ENCODE assay signal across 13 cellular contexts in genomic region chr5:132417461-132417860, GRCh38. TPM values are rescaled to one million over a fixed set of nuclear protein-coding genes. Genes with fewer than 3 reads are reported as not detected.
DNase-seq lines count a peak whose midpoint lies in the region; ATAC-seq and TF ChIP-seq lines count a peak whose summit lies in the region.
"Had no signal": no experiment of that assay in that cellular context is flagged by ENCODE, and none has a peak within 500 bp of the region (broad histone marks: within the 10 kb centered on the region; RNA-seq: fewer than 3 reads in every experiment).

No MANE protein-coding gene starts in this region.

- H3K4me1 ChIP-seq in right lobe of liver = peaks cover 5 to 88% (median 41%) of the 10 kb centered on the region in 4 donors
- peaks cover 55 to 100% (median 82%) of the 10 kb centered on the region in 4 donors for H3K4me1 ChIP-seq in stomach

- peaks cover 73% of the 10 kb centered on the region for H3K4me1 Mint-ChIP-seq in T-helper 1 cell treated with Interleukin-12 subunit alpha and Interleukin-12 subunit beta and Interleukin-4 antibody, amounts not matched to agents 30 μg/mL and 1 μg/mL, for 36 hours (ENCODE audit: low read depth)
- peaks cover 73% of the 10 kb centered on the region for H3K4me1 Mint-ChIP-seq in T-helper 17 cell

- peak overlapping the region; percentile 18 for H3K4me3 Mint-ChIP-seq in T-helper 1 cell treated with Interleukin-12 subunit alpha and Interleukin-12 subunit beta and Interleukin-4 antibody, amounts not matched to agents 30 μg/mL and 1 μg/mL, for 36 hours
- H3K4me3 Mint-ChIP-seq in T-helper 17 cell = peak overlapping the region; percentile 76

- H3K36me3 ChIP-seq in right lobe of liver = peaks cover 0 to 9% (median 0%) of the 10 kb centered on the region in 4 donors
- H3K36me3 ChIP-seq in stomach = peaks cover 0 to 17% (median 14%) of the 10 kb centered on the region in 4 donors

- TF ChIP-seq EP300 in stomach (IDR thresholded peaks at IDR 0.05) = no peak

- ATAC-seq in T-helper 17 cell (no peak), right lobe of liver (no peak), GM18861 (IDR thresholded peaks at IDR 0.05; ENCODE audit: unreplicated experiment) (no peak), GM19328 (IDR thresholded peaks at IDR 0.05; ENCODE audit: unreplicated experiment) (no peak), GM19324 (IDR thresholded peaks at IDR 0.05; ENCODE audit: low FRiP score, unreplicated experiment) (no peak)
- ATAC-seq: HCT116 had no signal

- intact Hi-C loops in right lobe of liver (cut with DNase I) = loop anchor here in 1 of 2 donors (10.0 kb wide), 1 partner anchor 47 kb away; no protein-coding TSS in a partner anchor
- intact Hi-C loops in stomach (cut with DNase I; ENCODE audit: low total_unique reads) = loop anchor here (5.0 kb wide), 1 partner anchor 70 kb away; no protein-coding TSS in a partner anchor

- no peaks in the 10 kb centered on the region for H3K27me3 Mint-ChIP-seq in T-helper 1 cell treated with Interleukin-12 subunit alpha and Interleukin-12 subunit beta and Interleukin-4 antibody, amounts not matched to agents 30 μg/mL and 1 μg/mL, for 36 hours (ENCODE audit: low read depth)
- no peaks in the 10 kb centered on the region for H3K27me3 Mint-ChIP-seq in T-helper 17 cell

- H3K4me3 ChIP-seq in right lobe of liver = no peak overlapping the region
- no peak overlapping the region for H3K4me3 ChIP-seq in stomach

- no peaks in the 10 kb centered on the region for H3K27me3 ChIP-seq in right lobe of liver
- no peaks in the 10 kb centered on the region for H3K27me3 ChIP-seq in stomach

- no peak for DNase-seq in T-helper 1 cell
- DNase-seq in T-helper 17 cell = no peak
- no peak for DNase-seq in right lobe of liver
- no peak for DNase-seq in stomach
- DNase-seq: 8988T, KG1, NCI-H2107 had no signal

- WGBS in right lobe of liver (ENCODE audit: insufficient coverage, low coverage, low lambda C conversion rate, missing lambda C conversion rate) = 46% methylated on average over 4 of the region's 6 CpGs
- WGBS in stomach, 5 donors = 71 to 85% (median 82%) methylated on average over 6 of the region's 6 CpGs

- TF ChIP-seq CTCF in right lobe of liver (IDR thresholded peaks at IDR 0.05) (no peak), stomach (IDR thresholded peaks at IDR 0.05) (no peak)

- H3K9me3 ChIP-seq in T-helper 17 cell (ENCODE audit: control insufficient read depth, low read length, poor library complexity, severe bottlenecking) (no peaks in the 10 kb centered on the region), right lobe of liver (no peaks in the 10 kb centered on the region), stomach (no peaks in the 10 kb centered on the region)

- TF ChIP-seq POLR2A in right lobe of liver (IDR thresholded peaks at IDR 0.05) (no peak), stomach (IDR thresholded peaks at IDR 0.05) (no peak)

- H3K27ac Mint-ChIP-seq in T-helper 1 cell treated with Interleukin-12 subunit alpha and Interleukin-12 subunit beta and Interleukin-4 antibody, amounts not matched to agents 30 μg/mL and 1 μg/mL, for 36 hours = peak overlapping the region; percentile 55
- peak overlapping the region; percentile 99 for H3K27ac Mint-ChIP-seq in T-helper 17 cell

- peaks cover 60% of the 10 kb centered on the region for H3K36me3 Mint-ChIP-seq in T-helper 1 cell treated with Interleukin-12 subunit alpha and Interleukin-12 subunit beta and Interleukin-4 antibody, amounts not matched to agents 30 μg/mL and 1 μg/mL, for 36 hours (ENCODE audit: low read depth)
- H3K36me3 Mint-ChIP-seq in T-helper 17 cell (ENCODE audit: low read depth) = peaks cover 7% of the 10 kb centered on the region
- H3K36me3 Mint-ChIP-seq: brain had no signal

- H3K9me3 Mint-ChIP-seq in T-helper 1 cell treated with Interleukin-12 subunit alpha and Interleukin-12 subunit beta and Interleukin-4 antibody, amounts not matched to agents 30 μg/mL and 1 μg/mL, for 36 hours = no peaks in the 10 kb centered on the region

- H3K27ac ChIP-seq in right lobe of liver (peak overlapping the region; percentile 14 to 65 (median 55)), stomach (peak overlapping the region in 4 of 5 donors; percentile 22 to 100 (median 100))

RNA-seq across cellular contexts. Expression of gene SLC22A5, which starts 48.0 kb away (rescaled TPM):
- total RNA-seq in T-helper 17 cell = 1 to 10 TPM; 3.4 to 3.7 TPM
- total RNA-seq in right lobe of liver = 10 to 100 TPM in 1 of 6 experiments, 1 to 10 TPM in 5; 4.7 to 11.1 (median 6.5) TPM
- total RNA-seq in stomach = 10 to 100 TPM; 11.4 to 46.1 (median 37.5) TPM
- polyA plus RNA-seq in stomach = 1 to 10 TPM; 2.1 to 5.7 (median 3.0) TPM
